ENCODE assay signal across 29 cellular contexts in the genomic region with DNA sequence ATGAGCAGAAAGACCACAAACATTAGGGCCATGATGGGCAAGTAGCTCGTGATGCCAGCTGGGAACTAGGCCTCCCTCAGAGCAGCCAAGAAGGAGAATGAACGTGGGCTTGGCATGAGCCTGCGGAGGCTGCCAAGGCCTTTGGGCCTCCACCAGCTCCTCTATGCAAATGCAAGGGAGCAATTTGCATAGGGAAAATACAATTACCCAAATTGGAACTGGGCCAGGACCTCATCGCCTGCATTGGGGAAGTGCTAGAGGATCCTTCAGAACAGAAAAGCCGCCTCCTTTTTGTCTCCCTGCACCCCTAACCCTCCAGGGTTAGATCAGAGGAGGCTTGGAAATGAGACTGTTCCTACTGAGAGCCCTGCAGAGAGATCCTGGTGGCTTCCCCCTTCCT.
"Had no signal": no experiment of that assay in that cellular context is flagged by ENCODE, and none has a peak within 500 bp of the region (broad histone marks: within the 10 kb centered on the region; RNA-seq: fewer than 3 reads in every experiment).

No MANE protein-coding gene starts in this region.

- H3K9me3 Mint-ChIP-seq: activated CD4-positive, alpha-beta memory T cell treated with anti-CD3 and anti-CD28 coated beads, Interleukin-2, amount 10 ng/mL, durations not matched to agents 7 days and 5 days; neural crest cell had no signal

- H3K36me3 ChIP-seq: ascending aorta, stomach, tibial artery had no signal

- H3K27ac ChIP-seq: ascending aorta, stomach, tibial artery had no signal

- H3K9me3 ChIP-seq: ascending aorta, stomach, tibial artery had no signal

- ATAC-seq: effector memory CD8-positive, alpha-beta T cell; naive thymus-derived CD8-positive, alpha-beta T cell; right cardiac atrium had no signal

- H3K27me3 Mint-ChIP-seq: activated naive CD4-positive, alpha-beta T cell treated with anti-CD3 and anti-CD28 coated beads, Interleukin-2, amount 10 ng/mL, durations not matched to agents 7 days and 5 days; activated naive CD8-positive, alpha-beta T cell treated with anti-CD3 and anti-CD28 coated beads, Interleukin-2, amount 10 ng/mL, durations not matched to agents 7 days and 5 days; activated T-cell treated with anti-CD3 and anti-CD28 coated beads, Interleukin-2, amount 50 U/mL, for 24 hours had no signal

- DNase-seq: activated CD4-positive, alpha-beta memory T cell treated with anti-CD3 and anti-CD28 coated beads, Interleukin-2, amount 10 ng/mL, durations not matched to agents 7 days and 5 days; activated CD4-positive, alpha-beta T cell treated with anti-CD3 and anti-CD28 coated beads, Interleukin-2, amount 10 ng/mL, durations not matched to agents 7 days and 5 days; activated CD4-positive, CD25-positive, alpha-beta regulatory T cell treated with anti-CD3 and anti-CD28 coated beads, Interleukin-2, amount 50 U/mL, for 72 hours; activated CD8-positive, alpha-beta memory T cell treated with anti-CD3 and anti-CD28 coated beads, Interleukin-2, amount 50 U/mL, for 48 hours; activated gamma-delta T cell; activated naive CD4-positive, alpha-beta T cell treated with anti-CD3 and anti-CD28 coated beads, Interleukin-2, amount 10 ng/mL, durations not matched to agents 7 days and 5 days; activated naive CD8-positive, alpha-beta T cell treated with anti-CD3 and anti-CD28 coated beads, Interleukin-2, amount 10 ng/mL, durations not matched to agents 7 days and 5 days; activated T-cell treated with anti-CD3 and anti-CD28 coated beads, Interleukin-2, amount 50 U/mL, for 24 hours; cortex of kidney; effector memory CD8-positive, alpha-beta T cell; foreskin fibroblast; hippocampal formation; immature natural killer cell; midbrain; naive thymus-derived CD8-positive, alpha-beta T cell; nucleus accumbens; right cardiac atrium; stimulated activated CD4-positive, alpha-beta T cell treated with anti-CD3 and anti-CD28 coated beads, Interleukin-15, amount 100 ng/mL, for 24 hours; stimulated activated CD4-positive, alpha-beta T cell treated with anti-CD3 and anti-CD28 coated beads, Interleukin-2, amount 100 ng/mL, for 24 hours; stimulated activated naive B cell treated with anti-CD40 and anti-IgM and Interleukin-4, amounts not matched to agents 10 μg/mL and 1 μg/mL and 100 μg/mL, for 72 hours; stomach; T-helper 9 cell; tibial artery had no signal

- H3K4me1 Mint-ChIP-seq: activated CD4-positive, alpha-beta memory T cell treated with anti-CD3 and anti-CD28 coated beads, Interleukin-2, amount 10 ng/mL, durations not matched to agents 7 days and 5 days; activated CD4-positive, alpha-beta T cell treated with anti-CD3 and anti-CD28 coated beads, Interleukin-2, amount 10 ng/mL, durations not matched to agents 7 days and 5 days; activated naive CD4-positive, alpha-beta T cell treated with anti-CD3 and anti-CD28 coated beads, Interleukin-2, amount 10 ng/mL, durations not matched to agents 7 days and 5 days; immature natural killer cell; neural crest cell; stimulated activated naive B cell treated with anti-CD40 and anti-IgM and Interleukin-4, amounts not matched to agents 10 μg/mL and 1 μg/mL and 100 μg/mL, for 72 hours had no signal

- H3K4me3 ChIP-seq: ascending aorta, stomach, tibial artery had no signal

- H3K36me3 Mint-ChIP-seq: activated naive CD4-positive, alpha-beta T cell treated with anti-CD3 and anti-CD28 coated beads, Interleukin-2, amount 10 ng/mL, durations not matched to agents 7 days and 5 days; activated naive CD8-positive, alpha-beta T cell treated with anti-CD3 and anti-CD28 coated beads, Interleukin-2, amount 10 ng/mL, durations not matched to agents 7 days and 5 days; brain; immature natural killer cell; naive thymus-derived CD8-positive, alpha-beta T cell; stimulated activated naive B cell treated with anti-CD40 and anti-IgM and Interleukin-4, amounts not matched to agents 10 μg/mL and 1 μg/mL and 100 μg/mL, for 72 hours had no signal

- FAIRE-seq: endothelial cell of umbilical vein, TTC549 had no signal

- H3K27ac Mint-ChIP-seq: activated CD4-positive, alpha-beta memory T cell treated with anti-CD3 and anti-CD28 coated beads, Interleukin-2, amount 10 ng/mL, durations not matched to agents 7 days and 5 days; activated CD4-positive, alpha-beta T cell treated with anti-CD3 and anti-CD28 coated beads, Interleukin-2, amount 10 ng/mL, durations not matched to agents 7 days and 5 days; activated naive CD4-positive, alpha-beta T cell treated with anti-CD3 and anti-CD28 coated beads, Interleukin-2, amount 10 ng/mL, durations not matched to agents 7 days and 5 days; activated naive CD8-positive, alpha-beta T cell treated with anti-CD3 and anti-CD28 coated beads, Interleukin-2, amount 10 ng/mL, durations not matched to agents 7 days and 5 days; activated T-cell treated with anti-CD3 and anti-CD28 coated beads, Interleukin-2, amount 50 U/mL, for 24 hours; effector memory CD8-positive, alpha-beta T cell; immature natural killer cell; memory B cell; stimulated activated naive B cell treated with anti-CD40 and anti-IgM and Interleukin-4, amounts not matched to agents 10 μg/mL and 1 μg/mL and 100 μg/mL, for 72 hours had no signal

- H3K4me1 ChIP-seq: ascending aorta, stomach, tibial artery had no signal

- H3K4me3 Mint-ChIP-seq: activated CD4-positive, alpha-beta memory T cell treated with anti-CD3 and anti-CD28 coated beads, Interleukin-2, amount 10 ng/mL, durations not matched to agents 7 days and 5 days; activated CD4-positive, alpha-beta T cell treated with anti-CD3 and anti-CD28 coated beads, Interleukin-2, amount 10 ng/mL, durations not matched to agents 7 days and 5 days; activated naive CD4-positive, alpha-beta T cell treated with anti-CD3 and anti-CD28 coated beads, Interleukin-2, amount 10 ng/mL, durations not matched to agents 7 days and 5 days; activated naive CD8-positive, alpha-beta T cell treated with anti-CD3 and anti-CD28 coated beads, Interleukin-2, amount 10 ng/mL, durations not matched to agents 7 days and 5 days; activated T-cell treated with anti-CD3 and anti-CD28 coated beads, Interleukin-2, amount 50 U/mL, for 24 hours; brain; effector memory CD8-positive, alpha-beta T cell; immature natural killer cell; memory B cell; naive thymus-derived CD8-positive, alpha-beta T cell; neural crest cell; stimulated activated naive B cell treated with anti-CD40 and anti-IgM and Interleukin-4, amounts not matched to agents 10 μg/mL and 1 μg/mL and 100 μg/mL, for 72 hours had no signal

- H3K27me3 ChIP-seq: ascending aorta, stomach, tibial artery had no signal
